12 cellular contexts compared by ENCODE assay signal in genomic region chr15:85955501-85956391, GRCh38.
A peak's percentile ranks its signal among the peaks of the same experiment; 100 is the strongest.
DNase-seq lines count a peak whose midpoint lies in the region; ATAC-seq, FAIRE-seq and TF ChIP-seq lines count a peak whose summit lies in the region.
"Had no signal": no experiment of that assay in that cellular context is flagged by ENCODE, and none has a peak within 500 bp of the region (broad histone marks: within the 10 kb centered on the region; RNA-seq: fewer than 3 reads in every experiment).

No MANE protein-coding gene starts in this region.

- H3K36me3 ChIP-seq in esophagus muscularis mucosa (no peaks in the 10 kb centered on the region), SK-N-SH (replicated peaks in 1 of 2; ENCODE audit: control insufficient read depth in 1 of 2, insufficient read depth in 2 of 2, low read length in 1 of 2) (no peaks in the 10 kb centered on the region)
- H3K36me3 ChIP-seq: cardiac muscle cell had no signal

- H3K27ac ChIP-seq in esophagus muscularis mucosa (replicated peaks in 1 of 4) (no peak overlapping the region), SK-N-SH (ENCODE audit: low read depth in 2 of 2, low read length in 1 of 2) (peak overlapping the region in 1 of 2 experiments; percentile 37; a peak in 1 of 4 replicates)
- H3K27ac ChIP-seq: cardiac muscle cell had no signal

- H3K27ac Mint-ChIP-seq in activated naive CD4-positive, alpha-beta T cell treated with anti-CD3 and anti-CD28 coated beads for 36 hours: peak overlapping the region; percentile 22
- no peak overlapping the region for H3K27ac Mint-ChIP-seq in activated naive CD4-positive, alpha-beta T cell treated with anti-CD3 and anti-CD28 coated beads, Interleukin-2, amount 10 ng/mL, durations not matched to agents 7 days and 5 days
- H3K27ac Mint-ChIP-seq: memory B cell had no signal

- H3K4me3 ChIP-seq in esophagus muscularis mucosa (no peak overlapping the region), SK-N-SH (ENCODE audit: low read depth in 2 of 2, low read length in 1 of 2) (no peak overlapping the region)
- H3K4me3 ChIP-seq: cardiac muscle cell had no signal

- H3K9me2 ChIP-seq in SK-N-SH: no peaks in the 10 kb centered on the region

- 90% methylated on average over 3 of the region's 3 CpGs for WGBS in esophagus muscularis mucosa
- 40% methylated on average over 3 of the region's 3 CpGs for WGBS in SK-N-SH (ENCODE audit: low lambda C conversion rate)

- no peak for TF ChIP-seq POLR2A in esophagus muscularis mucosa (IDR thresholded peaks at IDR 0.05; ENCODE audit: low read depth)

- H2AFZ ChIP-seq in SK-N-SH (ENCODE audit: low read depth): no peak overlapping the region

- H3K4me1 Mint-ChIP-seq in activated naive CD4-positive, alpha-beta T cell treated with anti-CD3 and anti-CD28 coated beads for 36 hours (ENCODE audit: low read depth): peaks cover 14% of the 10 kb centered on the region
- no peaks in the 10 kb centered on the region for H3K4me1 Mint-ChIP-seq in activated naive CD4-positive, alpha-beta T cell treated with anti-CD3 and anti-CD28 coated beads, Interleukin-2, amount 10 ng/mL, durations not matched to agents 7 days and 5 days
- H3K4me1 Mint-ChIP-seq: memory B cell had no signal

- intact Hi-C loops in activated naive CD4-positive, alpha-beta T cell treated with anti-CD3 and anti-CD28 coated beads for 36 hours (cut with micrococcal nuclease): no loop called here
- intact Hi-C loops in esophagus muscularis mucosa (cut with DNase I): no loop called here

- no peaks in the 10 kb centered on the region for H3K9me3 ChIP-seq in esophagus muscularis mucosa
- no peaks in the 10 kb centered on the region for H3K9me3 ChIP-seq in SK-N-SH

- H3K27me3 Mint-ChIP-seq in activated naive CD4-positive, alpha-beta T cell treated with anti-CD3 and anti-CD28 coated beads for 36 hours (ENCODE audit: low read depth): peaks cover 2% of the 10 kb centered on the region
- H3K27me3 Mint-ChIP-seq in activated naive CD4-positive, alpha-beta T cell treated with anti-CD3 and anti-CD28 coated beads, Interleukin-2, amount 10 ng/mL, durations not matched to agents 7 days and 5 days: peaks cover 7% of the 10 kb centered on the region

- DNase-seq in activated naive CD4-positive, alpha-beta T cell treated with anti-CD3 and anti-CD28 coated beads for 36 hours: no peak
- no peak for DNase-seq in activated naive CD4-positive, alpha-beta T cell treated with anti-CD3 and anti-CD28 coated beads, Interleukin-2, amount 10 ng/mL, durations not matched to agents 7 days and 5 days
- peak; percentile 25 for DNase-seq in urothelium cell line (ENCODE audit: low spot score)
- DNase-seq in esophagus muscularis mucosa (ENCODE audit: extremely low spot score): no peak
- no peak for DNase-seq in SK-N-SH
- no peak for DNase-seq in COR-L47 (lab: John Stamatoyannopoulos, UW)
- DNase-seq: 8988T, retina had no signal

- H3K4me1 ChIP-seq in esophagus muscularis mucosa: no peaks in the 10 kb centered on the region
- H3K4me1 ChIP-seq in SK-N-SH (ENCODE audit: control insufficient read depth in 1 of 2, insufficient read depth in 2 of 2, low read depth in 1 of 2, low read length in 1 of 2): no peaks in the 10 kb centered on the region

- ATAC-seq in HG02623 (IDR thresholded peaks at IDR 0.05; ENCODE audit: unreplicated experiment) (peak; percentile 89), HG03457 (IDR thresholded peaks at IDR 0.05; ENCODE audit: unreplicated experiment) (peak; percentile 91)

- TF ChIP-seq EP300 in esophagus muscularis mucosa (IDR thresholded peaks at IDR 0.05) (no peak), SK-N-SH (IDR thresholded peaks at IDR 0.05; ENCODE audit: borderline replicate concordance in 1 of 2, low read depth in 1 of 2, low read length in 1 of 2) (no peak)

- CTCF ChIA-PET in activated naive CD4-positive, alpha-beta T cell treated with anti-CD3 and anti-CD28 coated beads for 36 hours (lab: Charles Lee): interaction anchor here (0.6 to 1.2 kb wide), 2 partner anchors 102 to 786 kb away, joined by 4 read pairs; no protein-coding TSS in a partner anchor
- CTCF ChIA-PET in activated naive CD4-positive, alpha-beta T cell treated with anti-CD3 and anti-CD28 coated beads, Interleukin-2, amount 10 ng/mL, durations not matched to agents 7 days and 5 days (lab: Charles Lee): no interaction called here
- CTCF ChIA-PET in SK-N-SH (lab: Yijun Ruan, JAX): interaction anchor here (0.6 kb wide), 1 partner anchor 1301 kb away, joined by 3 read pairs; no protein-coding TSS in a partner anchor

- H3K79me2 ChIP-seq in SK-N-SH (ENCODE audit: insufficient read depth): no peaks in the 10 kb centered on the region

- no peaks in the 10 kb centered on the region for H3K36me3 Mint-ChIP-seq in activated naive CD4-positive, alpha-beta T cell treated with anti-CD3 and anti-CD28 coated beads for 36 hours (ENCODE audit: low read depth)
- H3K36me3 Mint-ChIP-seq in activated naive CD4-positive, alpha-beta T cell treated with anti-CD3 and anti-CD28 coated beads, Interleukin-2, amount 10 ng/mL, durations not matched to agents 7 days and 5 days: no peaks in the 10 kb centered on the region

- POLR2A ChIA-PET in SK-N-SH (lab: Yijun Ruan, JAX): no interaction called here

- no peak overlapping the region for H3K4me3 Mint-ChIP-seq in activated naive CD4-positive, alpha-beta T cell treated with anti-CD3 and anti-CD28 coated beads for 36 hours
- H3K4me3 Mint-ChIP-seq in activated naive CD4-positive, alpha-beta T cell treated with anti-CD3 and anti-CD28 coated beads, Interleukin-2, amount 10 ng/mL, durations not matched to agents 7 days and 5 days: no peak overlapping the region
- H3K4me3 Mint-ChIP-seq: memory B cell had no signal

- no peaks in the 10 kb centered on the region for H3F3A ChIP-seq in SK-N-SH (replicated peaks; ENCODE audit: insufficient read depth)

- TF ChIP-seq CTCF in esophagus muscularis mucosa (IDR thresholded peaks at IDR 0.05) (no peak), SK-N-SH (IDR thresholded peaks at IDR 0.05) (no peak)

- TF ChIP-seq RAD21 in SK-N-SH (IDR thresholded peaks at IDR 0.05; ENCODE audit: low read length): no peak

- FAIRE-seq in urothelium cell line (lab: Jason Lieb, UNC): no peak

- H3K4me2 ChIP-seq in SK-N-SH: no peak overlapping the region

- H3K27me3 ChIP-seq in esophagus muscularis mucosa: peaks cover 0 to 8% (median 0%) of the 10 kb centered on the region in 4 donors
- H3K27me3 ChIP-seq in SK-N-SH (ENCODE audit: insufficient read depth): no peaks in the 10 kb centered on the region
- H3K27me3 ChIP-seq: cardiac muscle cell had no signal

- H4K20me1 ChIP-seq in SK-N-SH (ENCODE audit: insufficient read depth): no peaks in the 10 kb centered on the region

- peaks cover 2% of the 10 kb centered on the region for H3K9me3 Mint-ChIP-seq in activated naive CD4-positive, alpha-beta T cell treated with anti-CD3 and anti-CD28 coated beads for 36 hours
- no peaks in the 10 kb centered on the region for H3K9me3 Mint-ChIP-seq in activated naive CD4-positive, alpha-beta T cell treated with anti-CD3 and anti-CD28 coated beads, Interleukin-2, amount 10 ng/mL, durations not matched to agents 7 days and 5 days
- H3K9me3 Mint-ChIP-seq: memory B cell had no signal

- no peak overlapping the region for H3K9ac ChIP-seq in SK-N-SH

TF ChIP-seq in SK-N-SH, 30 proteins besides CTCF, POLR2A, EP300 and RAD21:
- TF ChIP-seq ELF1 (IDR thresholded peaks at IDR 0.05): no peak
- TF ChIP-seq, protein P1, sequence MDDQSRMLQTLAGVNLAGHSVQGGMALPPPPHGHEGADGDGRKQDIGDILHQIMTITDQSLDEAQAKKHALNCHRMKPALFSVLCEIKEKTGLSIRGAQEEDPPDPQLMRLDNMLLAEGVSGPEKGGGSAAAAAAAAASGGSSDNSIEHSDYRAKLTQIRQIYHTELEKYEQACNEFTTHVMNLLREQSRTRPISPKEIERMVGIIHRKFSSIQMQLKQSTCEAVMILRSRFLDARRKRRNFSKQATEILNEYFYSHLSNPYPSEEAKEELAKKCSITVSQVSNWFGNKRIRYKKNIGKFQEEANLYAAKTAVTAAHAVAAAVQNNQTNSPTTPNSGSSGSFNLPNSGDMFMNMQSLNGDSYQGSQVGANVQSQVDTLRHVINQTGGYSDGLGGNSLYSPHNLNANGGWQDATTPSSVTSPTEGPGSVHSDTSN (IDR thresholded peaks at IDR 0.05): no peak
- no peak for TF ChIP-seq GATA2 (CRISPR knock-in tag; IDR thresholded peaks at IDR 0.05)
- no peak for TF ChIP-seq TEAD4 (IDR thresholded peaks at IDR 0.05; ENCODE audit: borderline replicate concordance, insufficient read depth)
- no peak for TF ChIP-seq JUND (IDR thresholded peaks at IDR 0.05)
